1 cellular context compared by ENCODE assay signal in genomic region chr2:231701456-231702373, GRCh38.
TF ChIP-seq lines count a peak whose summit lies in the region.

No MANE protein-coding gene starts in this region.

TF ChIP-seq in HepG2, 621 proteins besides CTCF, POLR2A, EP300 and RAD21 (continued from another document and continues in another):
- peak; percentile 38; the same call in 1 of the 2 replicates for TF ChIP-seq ZSCAN31 (CRISPR knock-in tag; IDR thresholded peaks at IDR 0.05; ENCODE audit: low read depth)
- no peak for TF ChIP-seq CERS6 (CRISPR knock-in tag; IDR thresholded peaks at IDR 0.05)
- no peak for TF ChIP-seq GTF2F1 (IDR thresholded peaks at IDR 0.05; ENCODE audit: low read length)
- TF ChIP-seq ZC3H4 (CRISPR knock-in tag; IDR thresholded peaks at IDR 0.05; ENCODE audit: borderline replicate concordance) = peak; percentile 50
- no peak; the same call in 1 of the 2 replicates for TF ChIP-seq ZKSCAN8 (CRISPR knock-in tag; IDR thresholded peaks at IDR 0.05; ENCODE audit: borderline replicate concordance)
- TF ChIP-seq, protein P1, sequence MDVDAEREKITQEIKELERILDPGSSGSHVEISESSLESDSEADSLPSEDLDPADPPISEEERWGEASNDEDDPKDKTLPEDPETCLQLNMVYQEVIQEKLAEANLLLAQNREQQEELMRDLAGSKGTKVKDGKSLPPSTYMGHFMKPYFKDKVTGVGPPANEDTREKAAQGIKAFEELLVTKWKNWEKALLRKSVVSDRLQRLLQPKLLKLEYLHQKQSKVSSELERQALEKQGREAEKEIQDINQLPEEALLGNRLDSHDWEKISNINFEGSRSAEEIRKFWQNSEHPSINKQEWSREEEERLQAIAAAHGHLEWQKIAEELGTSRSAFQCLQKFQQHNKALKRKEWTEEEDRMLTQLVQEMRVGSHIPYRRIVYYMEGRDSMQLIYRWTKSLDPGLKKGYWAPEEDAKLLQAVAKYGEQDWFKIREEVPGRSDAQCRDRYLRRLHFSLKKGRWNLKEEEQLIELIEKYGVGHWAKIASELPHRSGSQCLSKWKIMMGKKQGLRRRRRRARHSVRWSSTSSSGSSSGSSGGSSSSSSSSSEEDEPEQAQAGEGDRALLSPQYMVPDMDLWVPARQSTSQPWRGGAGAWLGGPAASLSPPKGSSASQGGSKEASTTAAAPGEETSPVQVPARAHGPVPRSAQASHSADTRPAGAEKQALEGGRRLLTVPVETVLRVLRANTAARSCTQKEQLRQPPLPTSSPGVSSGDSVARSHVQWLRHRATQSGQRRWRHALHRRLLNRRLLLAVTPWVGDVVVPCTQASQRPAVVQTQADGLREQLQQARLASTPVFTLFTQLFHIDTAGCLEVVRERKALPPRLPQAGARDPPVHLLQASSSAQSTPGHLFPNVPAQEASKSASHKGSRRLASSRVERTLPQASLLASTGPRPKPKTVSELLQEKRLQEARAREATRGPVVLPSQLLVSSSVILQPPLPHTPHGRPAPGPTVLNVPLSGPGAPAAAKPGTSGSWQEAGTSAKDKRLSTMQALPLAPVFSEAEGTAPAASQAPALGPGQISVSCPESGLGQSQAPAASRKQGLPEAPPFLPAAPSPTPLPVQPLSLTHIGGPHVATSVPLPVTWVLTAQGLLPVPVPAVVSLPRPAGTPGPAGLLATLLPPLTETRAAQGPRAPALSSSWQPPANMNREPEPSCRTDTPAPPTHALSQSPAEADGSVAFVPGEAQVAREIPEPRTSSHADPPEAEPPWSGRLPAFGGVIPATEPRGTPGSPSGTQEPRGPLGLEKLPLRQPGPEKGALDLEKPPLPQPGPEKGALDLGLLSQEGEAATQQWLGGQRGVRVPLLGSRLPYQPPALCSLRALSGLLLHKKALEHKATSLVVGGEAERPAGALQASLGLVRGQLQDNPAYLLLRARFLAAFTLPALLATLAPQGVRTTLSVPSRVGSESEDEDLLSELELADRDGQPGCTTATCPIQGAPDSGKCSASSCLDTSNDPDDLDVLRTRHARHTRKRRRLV (CRISPR knock-in tag; IDR thresholded peaks at IDR 0.05) = no peak
- TF ChIP-seq, protein P2, sequence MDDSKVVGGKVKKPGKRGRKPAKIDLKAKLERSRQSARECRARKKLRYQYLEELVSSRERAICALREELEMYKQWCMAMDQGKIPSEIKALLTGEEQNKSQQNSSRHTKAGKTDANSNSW (CRISPR knock-in tag; IDR thresholded peaks at IDR 0.05; ENCODE audit: borderline replicate concordance) = peak; percentile 89
- no peak for TF ChIP-seq GLMP (CRISPR knock-in tag; IDR thresholded peaks at IDR 0.05; ENCODE audit: borderline replicate concordance)
- peak; percentile 70; the same call in 1 of the 2 replicates for TF ChIP-seq ZSCAN21 (CRISPR knock-in tag; IDR thresholded peaks at IDR 0.05; ENCODE audit: borderline replicate concordance)
- TF ChIP-seq ZNF143 (CRISPR knock-in tag; IDR thresholded peaks at IDR 0.05) = no peak
- no peak for TF ChIP-seq AFF4 (CRISPR knock-in tag; IDR thresholded peaks at IDR 0.05)
- peak; percentile 73 for TF ChIP-seq POLR2AphosphoS5 (IDR thresholded peaks at IDR 0.05; ENCODE audit: low read depth, low read length)
- TF ChIP-seq MED1 (CRISPR knock-in tag; IDR thresholded peaks at IDR 0.05) = peak; percentile 37; the same call in 1 of the 2 replicates
- no peak for TF ChIP-seq SMC3 (IDR thresholded peaks at IDR 0.05; ENCODE audit: low read length)
- no peak; the same call in 1 of the 2 replicates for TF ChIP-seq ZMYM2 (CRISPR knock-in tag; IDR thresholded peaks at IDR 0.05)
- TF ChIP-seq KLF15 (CRISPR knock-in tag; IDR thresholded peaks at IDR 0.05; ENCODE audit: borderline replicate concordance) = no peak
- peak; percentile 43; the same call in 1 of the 2 replicates for TF ChIP-seq ZNF280D (CRISPR knock-in tag; IDR thresholded peaks at IDR 0.05)
- TF ChIP-seq HOXD1 (CRISPR knock-in tag; IDR thresholded peaks at IDR 0.05) = no peak
- TF ChIP-seq, protein P3, sequence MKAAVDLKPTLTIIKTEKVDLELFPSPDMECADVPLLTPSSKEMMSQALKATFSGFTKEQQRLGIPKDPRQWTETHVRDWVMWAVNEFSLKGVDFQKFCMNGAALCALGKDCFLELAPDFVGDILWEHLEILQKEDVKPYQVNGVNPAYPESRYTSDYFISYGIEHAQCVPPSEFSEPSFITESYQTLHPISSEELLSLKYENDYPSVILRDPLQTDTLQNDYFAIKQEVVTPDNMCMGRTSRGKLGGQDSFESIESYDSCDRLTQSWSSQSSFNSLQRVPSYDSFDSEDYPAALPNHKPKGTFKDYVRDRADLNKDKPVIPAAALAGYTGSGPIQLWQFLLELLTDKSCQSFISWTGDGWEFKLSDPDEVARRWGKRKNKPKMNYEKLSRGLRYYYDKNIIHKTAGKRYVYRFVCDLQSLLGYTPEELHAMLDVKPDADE (CRISPR knock-in tag; IDR thresholded peaks at IDR 0.05) = no peak
- peak; percentile 19; the same call in 1 of the 2 replicates for TF ChIP-seq SOX5 (CRISPR knock-in tag; IDR thresholded peaks at IDR 0.05; ENCODE audit: borderline replicate concordance)
- peak; percentile 85 for TF ChIP-seq ZNF407 (CRISPR knock-in tag; IDR thresholded peaks at IDR 0.05; ENCODE audit: not compliant biosample characterization)
- TF ChIP-seq CREB3 (CRISPR knock-in tag; IDR thresholded peaks at IDR 0.05) = no peak
- peak; percentile 83 for TF ChIP-seq KAT8 (CRISPR knock-in tag; IDR thresholded peaks at IDR 0.05)
